Comparison of ENCODE assay signal across 8 cellular contexts in the genomic region with DNA sequence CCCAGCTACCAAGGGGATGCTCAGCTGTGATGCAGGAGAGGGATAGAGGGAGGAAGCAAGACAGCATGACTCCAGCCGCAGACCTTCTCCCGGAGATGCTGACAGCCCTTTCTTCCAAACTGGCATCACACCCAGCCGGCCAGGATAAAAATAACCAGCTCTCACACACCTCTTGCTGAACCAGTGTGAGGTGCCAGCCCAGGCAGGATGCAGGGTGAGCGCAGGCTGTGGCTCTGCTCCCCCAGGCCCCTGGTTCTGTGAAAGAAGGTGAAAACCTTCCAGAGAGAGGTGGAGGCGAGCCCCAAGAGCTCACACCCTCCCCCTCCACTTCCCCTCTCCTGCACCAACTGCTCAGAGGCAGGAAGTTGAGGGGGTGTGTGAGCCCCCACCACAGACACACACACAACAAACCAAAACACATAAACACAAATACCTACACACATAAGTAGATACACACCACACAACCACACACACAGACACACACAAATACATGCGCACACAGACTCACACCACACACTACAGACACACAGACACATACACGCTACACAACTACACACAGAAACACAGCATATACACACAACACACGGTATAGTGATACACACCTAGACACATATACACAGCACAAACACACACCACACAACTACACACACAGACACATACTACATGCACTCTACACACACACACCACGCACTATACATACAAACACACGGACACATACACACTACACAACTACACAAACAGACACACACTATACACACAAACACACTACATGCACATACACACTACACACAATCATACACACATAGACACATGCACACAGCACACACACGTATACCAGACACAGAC. TPM values are rescaled to one million over a fixed set of nuclear protein-coding genes. Genes with fewer than 3 reads are reported as not detected.
A peak's percentile ranks its signal among the peaks of the same experiment; 100 is the strongest.
DNase-seq lines count a peak whose midpoint lies in the region; ATAC-seq and TF ChIP-seq lines count a peak whose summit lies in the region.

No MANE protein-coding gene starts in this region.

- peak; percentile 59 for ATAC-seq in HG03103 (IDR thresholded peaks at IDR 0.05; ENCODE audit: low read depth, unreplicated experiment)
- ATAC-seq in activated naive CD8-positive, alpha-beta T cell treated with anti-CD3 and anti-CD28 coated beads, Interleukin-2, amount 10 ng/mL, durations not matched to agents 7 days and 5 days (ENCODE audit: low read depth): peak; percentile 99

- no peaks in the 10 kb centered on the region for H3K27me3 Mint-ChIP-seq in activated naive CD8-positive, alpha-beta T cell treated with anti-CD3 and anti-CD28 coated beads, Interleukin-2, amount 10 ng/mL, durations not matched to agents 7 days and 5 days
- H3K27me3 Mint-ChIP-seq in HFFc6 (ENCODE audit: insufficient read depth): no peaks in the 10 kb centered on the region; the same call in none of the 2 replicates

- peak; percentile 82 for DNase-seq in NK-92 treated with Interleukin-12 subunit alpha and Interleukin-12 subunit beta, amount 100 ng/mL, for 24 hours (lab: John Stamatoyannopoulos, UW)
- no peak for DNase-seq in NK-92 (lab: John Stamatoyannopoulos, UW; ENCODE audit: unreplicated experiment)
- DNase-seq in activated naive CD8-positive, alpha-beta T cell treated with anti-CD3 and anti-CD28 coated beads, Interleukin-2, amount 10 ng/mL, durations not matched to agents 7 days and 5 days: peak; percentile 66
- DNase-seq in stimulated activated CD8-positive, alpha-beta memory T cell treated with anti-CD3 and anti-CD28 coated beads, Interleukin-12 subunit alpha, Interleukin-12 subunit beta, amount 100 ng/mL, for 4 hours (ENCODE audit: low read depth): peak; percentile 31
- no peak for DNase-seq in HFFc6
- DNase-seq in SHP77 (lab: John Stamatoyannopoulos, UW): no peak
- no peak for DNase-seq in NCI-H446 treated with DMSO at 0.1 percent for 48 hours (lab: John Stamatoyannopoulos, UW)

- no peaks in the 10 kb centered on the region for H3K36me3 Mint-ChIP-seq in activated naive CD8-positive, alpha-beta T cell treated with anti-CD3 and anti-CD28 coated beads, Interleukin-2, amount 10 ng/mL, durations not matched to agents 7 days and 5 days
- H3K36me3 Mint-ChIP-seq in HFFc6 (ENCODE audit: low read depth): no peaks in the 10 kb centered on the region

- no peak for TF ChIP-seq CTCF in HFFc6 (IDR thresholded peaks at IDR 0.05)

- H3K4me3 Mint-ChIP-seq in activated naive CD8-positive, alpha-beta T cell treated with anti-CD3 and anti-CD28 coated beads, Interleukin-2, amount 10 ng/mL, durations not matched to agents 7 days and 5 days: no peak overlapping the region
- H3K4me3 Mint-ChIP-seq in HFFc6: no peak overlapping the region

- POLR2A ChIA-PET in activated naive CD8-positive, alpha-beta T cell treated with anti-CD3 and anti-CD28 coated beads, Interleukin-2, amount 10 ng/mL, durations not matched to agents 7 days and 5 days (lab: Charles Lee): interaction anchor here (0.9 to 1.9 kb wide), 6 partner anchors 17 to 39 kb away, joined by 3 to 10 read pairs (median 4); a partner anchor contains a TSS

- H3K27ac Mint-ChIP-seq in activated naive CD8-positive, alpha-beta T cell treated with anti-CD3 and anti-CD28 coated beads, Interleukin-2, amount 10 ng/mL, durations not matched to agents 7 days and 5 days: no peak overlapping the region
- H3K27ac Mint-ChIP-seq in HFFc6: no peak overlapping the region

- H3K9me3 Mint-ChIP-seq in activated naive CD8-positive, alpha-beta T cell treated with anti-CD3 and anti-CD28 coated beads, Interleukin-2, amount 10 ng/mL, durations not matched to agents 7 days and 5 days: no peaks in the 10 kb centered on the region
- H3K9me3 Mint-ChIP-seq in HFFc6: no peaks in the 10 kb centered on the region

- peaks cover 4% of the 10 kb centered on the region for H3K4me1 Mint-ChIP-seq in activated naive CD8-positive, alpha-beta T cell treated with anti-CD3 and anti-CD28 coated beads, Interleukin-2, amount 10 ng/mL, durations not matched to agents 7 days and 5 days
- H3K4me1 Mint-ChIP-seq in HFFc6 (ENCODE audit: low read depth): no peaks in the 10 kb centered on the region

RNA-seq across cellular contexts. Expression of a gene that starts 4.2 kb away (rescaled TPM):
- total RNA-seq in activated naive CD8-positive, alpha-beta T cell treated with anti-CD3 and anti-CD28 coated beads, Interleukin-2, amount 10 ng/mL, durations not matched to agents 7 days and 5 days: not detected
- not detected for total RNA-seq in HFFc6 (2021; fragmentation: NEBNext Ultra II Directional; extraction: Animal tissue kit (Norgen Biotek cat#: 25700))

RNA-seq across cellular contexts. Expression of a gene that starts 16.6 kb away (rescaled TPM):
- 1 to 10 TPM; 1.7 to 3.5 TPM for total RNA-seq in activated naive CD8-positive, alpha-beta T cell treated with anti-CD3 and anti-CD28 coated beads, Interleukin-2, amount 10 ng/mL, durations not matched to agents 7 days and 5 days
- not detected for total RNA-seq in HFFc6 (2021; fragmentation: NEBNext Ultra II Directional; extraction: Animal tissue kit (Norgen Biotek cat#: 25700))

RNA-seq across cellular contexts. Expression of a gene that starts 38.5 kb away (rescaled TPM):
- total RNA-seq in activated naive CD8-positive, alpha-beta T cell treated with anti-CD3 and anti-CD28 coated beads, Interleukin-2, amount 10 ng/mL, durations not matched to agents 7 days and 5 days: 100 to 1,000 TPM in 1 of 2 experiments, 10 to 100 TPM in 1; 100.0 to 103 TPM
- total RNA-seq in HFFc6 (2021; fragmentation: NEBNext Ultra II Directional; extraction: Animal tissue kit (Norgen Biotek cat#: 25700)): 100 to 1,000 TPM; 137 to 155 (median 142) TPM

RNA-seq across cellular contexts. Expression of a gene that starts 47.6 kb away (rescaled TPM):
- not detected for total RNA-seq in activated naive CD8-positive, alpha-beta T cell treated with anti-CD3 and anti-CD28 coated beads, Interleukin-2, amount 10 ng/mL, durations not matched to agents 7 days and 5 days
- total RNA-seq in HFFc6 (2021; fragmentation: NEBNext Ultra II Directional; extraction: Animal tissue kit (Norgen Biotek cat#: 25700)): not detected

Comparison
In these comparisons a context has a peak if more than half of its experiments do, and no peak if none do; other contexts are left out.
1. DNase-seq: peak in NK-92 treated with Interleukin-12 subunit alpha and Interleukin-12 subunit beta, amount 100 ng/mL, for 24 hours (single experiment), activated naive CD8-positive, alpha-beta T cell treated with anti-CD3 and anti-CD28 coated beads, Interleukin-2, amount 10 ng/mL, durations not matched to agents 7 days and 5 days (single experiment) and stimulated activated CD8-positive, alpha-beta memory T cell treated with anti-CD3 and anti-CD28 coated beads, Interleukin-12 subunit alpha, Interleukin-12 subunit beta, amount 100 ng/mL, for 4 hours (single experiment); none in NK-92 (single experiment), HFFc6 (single experiment), SHP77 (0 of 2) and NCI-H446 treated with DMSO at 0.1 percent for 48 hours (single experiment).